ENCODE assay signal across 22 cellular contexts in the genomic region with DNA sequence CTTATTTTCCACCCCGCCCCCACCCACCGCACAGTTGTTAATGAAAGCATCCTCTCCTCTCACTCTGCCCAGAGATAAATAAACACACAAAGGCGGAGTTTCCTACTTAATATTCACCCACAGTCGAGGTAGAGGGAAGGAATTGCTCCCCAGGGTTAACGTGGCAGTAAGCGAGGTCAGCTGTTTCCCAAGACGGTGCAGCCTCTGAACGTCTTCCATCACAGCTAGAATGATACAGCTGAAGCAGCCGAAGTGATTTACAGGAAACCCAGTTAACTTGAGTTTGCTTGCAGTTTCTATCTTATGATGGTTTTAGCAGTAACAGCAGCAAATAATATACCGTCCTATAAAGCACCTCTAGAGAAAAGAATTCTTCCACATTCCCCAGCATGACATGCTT.
DNase-seq lines count a peak whose midpoint lies in the region; ATAC-seq and TF ChIP-seq lines count a peak whose summit lies in the region.
"Had no signal": no experiment of that assay in that cellular context is flagged by ENCODE, and none has a peak within 500 bp of the region (broad histone marks: within the 10 kb centered on the region; RNA-seq: fewer than 3 reads in every experiment).

No MANE protein-coding gene starts in this region.

- no peaks in the 10 kb centered on the region for H3K4me1 ChIP-seq in suprapubic skin
- H3K4me1 ChIP-seq: BLaER1 had no signal

- TF ChIP-seq POLR2A in suprapubic skin (IDR thresholded peaks at IDR 0.05), result no peak

- TF ChIP-seq CTCF in fibroblast of villous mesenchyme (IDR thresholded peaks at IDR 0.05; ENCODE audit: insufficient read depth, low read depth, low read length) (no peak), nephron (IDR thresholded peaks at IDR 0.05; ENCODE audit: unreplicated experiment in 3 of 3) (no peak), type B pancreatic cell (conservative IDR thresholded peaks at IDR 0.05) (no peak), suprapubic skin (IDR thresholded peaks at IDR 0.05) (no peak)

- peaks cover 16% of the 10 kb centered on the region for H3K36me3 ChIP-seq in suprapubic skin

- H3K4me1 Mint-ChIP-seq in nephron, result peaks cover 31% of the 10 kb centered on the region
- H3K4me1 Mint-ChIP-seq in type B pancreatic cell (ENCODE audit: unreplicated experiment), result peaks cover 30% of the 10 kb centered on the region
- H3K4me1 Mint-ChIP-seq: CD4-positive, CD25-positive, alpha-beta regulatory T cell had no signal

- H3K9me3 ChIP-seq in suprapubic skin, result no peaks in the 10 kb centered on the region
- H3K9me3 ChIP-seq: BLaER1 had no signal

- H3K27ac ChIP-seq in suprapubic skin, result no peak overlapping the region
- H3K27ac ChIP-seq: BLaER1, HL-60, PC-9 had no signal

- H3K27me3 Mint-ChIP-seq in nephron (ENCODE audit: low read depth), result no peaks in the 10 kb centered on the region
- H3K27me3 Mint-ChIP-seq in type B pancreatic cell, result no peaks in the 10 kb centered on the region
- H3K27me3 Mint-ChIP-seq: CD4-positive, CD25-positive, alpha-beta regulatory T cell had no signal

- H3K27ac Mint-ChIP-seq in nephron (peak overlapping the region; percentile 17 to 55 (median 54)), type B pancreatic cell (peak overlapping the region; percentile 73)
- H3K27ac Mint-ChIP-seq: CD4-positive, CD25-positive, alpha-beta regulatory T cell had no signal

- TF ChIP-seq EP300 in suprapubic skin (IDR thresholded peaks at IDR 0.05), result no peak

- H3K9me3 Mint-ChIP-seq in nephron, result no peaks in the 10 kb centered on the region
- no peaks in the 10 kb centered on the region for H3K9me3 Mint-ChIP-seq in type B pancreatic cell

- DNase-seq in amniotic epithelial cell (ENCODE audit: low read depth), result peak; percentile 58
- DNase-seq in fibroblast of villous mesenchyme (ENCODE audit: low read depth), result peak; percentile 31
- DNase-seq in type B pancreatic cell (ENCODE audit: extremely low spot score, unreplicated experiment), result no peak
- no peak for DNase-seq in suprapubic skin (ENCODE audit: low spot score in 2 of 2)
- DNase-seq in effector CD8-positive, alpha-beta T cell (lab: John Stamatoyannopoulos, UW), result no peak
- no peak for DNase-seq in activated CD4-positive, alpha-beta T cell treated with anti-CD3 and anti-CD28 coated beads for 4 hours
- DNase-seq: CD4-positive, CD25-positive, alpha-beta regulatory T cell; DMS153; DND-41; H7; NCI-H1092; NCI-H1436; NCI-H187 treated with DMSO at 0.1 percent for 48 hours; NCI-H2107; NCI-H524; NCI-H82; PC-9 had no signal

- no peak for ATAC-seq in GM18873 (IDR thresholded peaks at IDR 0.05; ENCODE audit: low FRiP score, unreplicated experiment)
- ATAC-seq: Right ventricle myocardium inferior had no signal

- H3K4me3 Mint-ChIP-seq in nephron (no peak overlapping the region), type B pancreatic cell (peak overlapping the region; percentile 23)
- H3K4me3 Mint-ChIP-seq: CD4-positive, CD25-positive, alpha-beta regulatory T cell had no signal

- no peak overlapping the region for H3K4me3 ChIP-seq in fibroblast of villous mesenchyme (ENCODE audit: low read depth, low read length)
- H3K4me3 ChIP-seq in suprapubic skin, result no peak overlapping the region
- H3K4me3 ChIP-seq: BLaER1, PC-9 had no signal

- 70% methylated on average over 10 of the region's 10 CpGs for WGBS in suprapubic skin

- H3K36me3 Mint-ChIP-seq in nephron (ENCODE audit: low read depth) (peaks cover 67% of the 10 kb centered on the region), type B pancreatic cell (peaks cover 72% of the 10 kb centered on the region)
- H3K36me3 Mint-ChIP-seq: CD4-positive, CD25-positive, alpha-beta regulatory T cell had no signal

- H3K27me3 ChIP-seq in suprapubic skin, result no peaks in the 10 kb centered on the region
- H3K27me3 ChIP-seq: BLaER1 had no signal

Comparison
In these comparisons a context has a peak if more than half of its experiments do, and no peak if none do; other contexts are left out.
1. DNase-seq: peak in amniotic epithelial cell (single experiment) and fibroblast of villous mesenchyme (single experiment); none in type B pancreatic cell (single experiment), suprapubic skin (0 of 2), effector CD8-positive, alpha-beta T cell (single experiment) and activated CD4-positive, alpha-beta T cell treated with anti-CD3 and anti-CD28 coated beads for 4 hours (0 of 2).